Comparison of ENCODE assay signal across 10 cellular contexts in genomic region chr16:30551781-30552180, GRCh38. TPM values are rescaled to one million over a fixed set of nuclear protein-coding genes. Genes with fewer than 3 reads are reported as not detected.
A peak's percentile ranks its signal among the peaks of the same experiment; 100 is the strongest.
DNase-seq lines count a peak whose midpoint lies in the region; ATAC-seq lines count a peak whose summit lies in the region.
"Had no signal": no experiment of that assay in that cellular context is flagged by ENCODE, and none has a peak within 500 bp of the region (broad histone marks: within the 10 kb centered on the region; RNA-seq: fewer than 3 reads in every experiment).

No MANE protein-coding gene starts in this region.

- no peak overlapping the region for H3K4me3 Mint-ChIP-seq in activated CD8-positive, alpha-beta memory T cell treated with anti-CD3 and anti-CD28 coated beads, Interleukin-2, amount 10 ng/mL, durations not matched to agents 7 days and 5 days
- no peak overlapping the region for H3K4me3 Mint-ChIP-seq in dendritic cell treated with granulocyte-macrophage colony-stimulating factor and Interleukin-4, amounts not matched to agents 40 ng/mL and 50 ng/mL, for 4 days

- ATAC-seq in activated CD8-positive, alpha-beta memory T cell treated with anti-CD3 and anti-CD28 coated beads, Interleukin-2, amount 10 ng/mL, durations not matched to agents 7 days and 5 days: peak; percentile 86
- ATAC-seq in GM18498 (IDR thresholded peaks at IDR 0.05; ENCODE audit: unreplicated experiment): no peak
- ATAC-seq in HG03442 (IDR thresholded peaks at IDR 0.05; ENCODE audit: unreplicated experiment): no peak

- intact Hi-C loops in dendritic cell treated with granulocyte-macrophage colony-stimulating factor and Interleukin-4, amounts not matched to agents 40 ng/mL and 50 ng/mL, for 4 days (cut with micrococcal nuclease): no loop called here

- H3K9me3 Mint-ChIP-seq in activated CD8-positive, alpha-beta memory T cell treated with anti-CD3 and anti-CD28 coated beads, Interleukin-2, amount 10 ng/mL, durations not matched to agents 7 days and 5 days (ENCODE audit: low read depth): no peaks in the 10 kb centered on the region
- H3K9me3 Mint-ChIP-seq in dendritic cell treated with granulocyte-macrophage colony-stimulating factor and Interleukin-4, amounts not matched to agents 40 ng/mL and 50 ng/mL, for 4 days: no peaks in the 10 kb centered on the region

- H3K36me3 Mint-ChIP-seq in activated CD8-positive, alpha-beta memory T cell treated with anti-CD3 and anti-CD28 coated beads, Interleukin-2, amount 10 ng/mL, durations not matched to agents 7 days and 5 days: peaks cover 19% of the 10 kb centered on the region
- H3K36me3 Mint-ChIP-seq in dendritic cell treated with granulocyte-macrophage colony-stimulating factor and Interleukin-4, amounts not matched to agents 40 ng/mL and 50 ng/mL, for 4 days (ENCODE audit: low read depth): peaks cover 43% of the 10 kb centered on the region

- DNase-seq in T follicular helper cell (ENCODE audit: low read depth): peak; percentile 64
- DNase-seq in activated CD8-positive, alpha-beta memory T cell treated with anti-CD3 and anti-CD28 coated beads, Interleukin-2, amount 10 ng/mL, durations not matched to agents 7 days and 5 days: peak; percentile 72
- DNase-seq in stimulated activated CD4-positive, alpha-beta T cell treated with anti-CD3 and anti-CD28 coated beads, Interleukin-4, amount 100 ng/mL, for 4 hours: peak; percentile 51 to 63
- no peak for DNase-seq in D341Med (ENCODE audit: low spot score)
- DNase-seq in SW480 (ENCODE audit: low spot score): no peak
- DNase-seq: H7, NCI-H2029 had no signal

- H3K27me3 Mint-ChIP-seq in activated CD8-positive, alpha-beta memory T cell treated with anti-CD3 and anti-CD28 coated beads, Interleukin-2, amount 10 ng/mL, durations not matched to agents 7 days and 5 days: no peaks in the 10 kb centered on the region
- H3K27me3 Mint-ChIP-seq in dendritic cell treated with granulocyte-macrophage colony-stimulating factor and Interleukin-4, amounts not matched to agents 40 ng/mL and 50 ng/mL, for 4 days: no peaks in the 10 kb centered on the region

- H3K4me1 Mint-ChIP-seq in activated CD8-positive, alpha-beta memory T cell treated with anti-CD3 and anti-CD28 coated beads, Interleukin-2, amount 10 ng/mL, durations not matched to agents 7 days and 5 days: peaks cover 50% of the 10 kb centered on the region
- H3K4me1 Mint-ChIP-seq in dendritic cell treated with granulocyte-macrophage colony-stimulating factor and Interleukin-4, amounts not matched to agents 40 ng/mL and 50 ng/mL, for 4 days (ENCODE audit: low read depth): peaks cover 53% of the 10 kb centered on the region

- H3K27ac Mint-ChIP-seq in activated CD8-positive, alpha-beta memory T cell treated with anti-CD3 and anti-CD28 coated beads, Interleukin-2, amount 10 ng/mL, durations not matched to agents 7 days and 5 days: peak overlapping the region; percentile 88
- H3K27ac Mint-ChIP-seq in dendritic cell treated with granulocyte-macrophage colony-stimulating factor and Interleukin-4, amounts not matched to agents 40 ng/mL and 50 ng/mL, for 4 days: peak overlapping the region; percentile 79

- CTCF ChIA-PET in activated CD8-positive, alpha-beta memory T cell treated with anti-CD3 and anti-CD28 coated beads, Interleukin-2, amount 10 ng/mL, durations not matched to agents 7 days and 5 days (lab: Charles Lee): interaction anchor here (0.9 to 1.7 kb wide), 8 partner anchors 16 to 141 kb away, joined by 3 to 8 read pairs (median 4); partner anchors contain the start of genes DCTPP1 and ZNF747

RNA-seq across cellular contexts. Expression of gene ZNF764, which starts 6.4 kb away (rescaled TPM):
- 10 to 100 TPM; 14.0 to 15.6 TPM for total RNA-seq in activated CD8-positive, alpha-beta memory T cell treated with anti-CD3 and anti-CD28 coated beads, Interleukin-2, amount 10 ng/mL, durations not matched to agents 7 days and 5 days

RNA-seq across cellular contexts. Expression of gene ZNF747, which starts 17.1 kb away (rescaled TPM):
- total RNA-seq in activated CD8-positive, alpha-beta memory T cell treated with anti-CD3 and anti-CD28 coated beads, Interleukin-2, amount 10 ng/mL, durations not matched to agents 7 days and 5 days: 10 to 100 TPM; 11.3 to 13.2 TPM

RNA-seq across cellular contexts. Expression of gene ZNF688, which starts 19.7 kb away (rescaled TPM):
- 10 to 100 TPM; 14.5 to 14.7 TPM for total RNA-seq in activated CD8-positive, alpha-beta memory T cell treated with anti-CD3 and anti-CD28 coated beads, Interleukin-2, amount 10 ng/mL, durations not matched to agents 7 days and 5 days

RNA-seq across cellular contexts. Expression of gene ZNF768, which starts 25.4 kb away (rescaled TPM):
- 10 to 100 TPM in 1 of 2 experiments, 1 to 10 TPM in 1; 6.2 to 10.3 TPM for total RNA-seq in activated CD8-positive, alpha-beta memory T cell treated with anti-CD3 and anti-CD28 coated beads, Interleukin-2, amount 10 ng/mL, durations not matched to agents 7 days and 5 days

RNA-seq across cellular contexts. Expression of gene ZNF785, which starts 33.7 kb away (rescaled TPM):
- total RNA-seq in activated CD8-positive, alpha-beta memory T cell treated with anti-CD3 and anti-CD28 coated beads, Interleukin-2, amount 10 ng/mL, durations not matched to agents 7 days and 5 days: 10 to 100 TPM; 18.9 to 21.2 TPM

Comparison
In these comparisons a context has a peak if more than half of its experiments do, and no peak if none do; other contexts are left out.
1. DNase-seq: peak in T follicular helper cell (single experiment), activated CD8-positive, alpha-beta memory T cell treated with anti-CD3 and anti-CD28 coated beads, Interleukin-2, amount 10 ng/mL, durations not matched to agents 7 days and 5 days (single experiment) and stimulated activated CD4-positive, alpha-beta T cell treated with anti-CD3 and anti-CD28 coated beads, Interleukin-4, amount 100 ng/mL, for 4 hours (2 of 2); none in D341Med (single experiment) and SW480 (single experiment).